In the genomic region with DNA sequence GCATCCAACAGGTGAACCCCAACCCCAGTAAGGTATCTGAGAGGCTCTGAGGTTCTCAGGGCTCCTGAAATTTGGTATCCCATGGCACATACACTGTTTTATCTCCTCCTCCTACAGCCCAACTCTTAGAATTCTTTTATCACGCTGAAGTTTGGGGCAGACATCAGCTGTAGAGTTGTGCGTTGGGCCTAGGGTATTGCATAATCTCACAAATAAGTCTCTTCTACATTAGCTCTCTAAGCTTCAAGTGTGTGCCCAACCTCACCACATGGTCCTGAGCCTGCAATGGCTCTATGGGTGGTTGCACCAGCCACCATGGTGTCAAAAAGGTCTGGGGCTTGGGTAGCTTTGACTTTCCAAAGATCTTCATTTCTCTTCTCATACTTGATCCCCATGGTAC, we compare ENCODE assay signal across 26 cellular contexts.
"Had no signal": no experiment of that assay in that cellular context is flagged by ENCODE, and none has a peak within 500 bp of the region (broad histone marks: within the 10 kb centered on the region; RNA-seq: fewer than 3 reads in every experiment).

No MANE protein-coding gene starts in this region.

- H3K4me1 Mint-ChIP-seq: naive thymus-derived CD8-positive, alpha-beta T cell; stimulated activated naive CD8-positive, alpha-beta T cell treated with anti-CD3 and anti-CD28 coated beads, Interleukin-15, amount 100 ng/mL, for 72 hours had no signal

- H3K36me3 ChIP-seq: esophagus muscularis mucosa, heart right ventricle, lower lobe of right lung, pancreas, thyroid gland had no signal

- H3K9me3 ChIP-seq: esophagus muscularis mucosa, heart right ventricle, lower lobe of right lung, pancreas, thyroid gland had no signal

- H3K4me1 ChIP-seq: esophagus muscularis mucosa, foreskin keratinocyte, heart right ventricle, lower lobe of right lung, pancreas, thyroid gland had no signal

- H3K36me3 Mint-ChIP-seq: naive thymus-derived CD8-positive, alpha-beta T cell had no signal

- DNase-seq: cerebellar nuclear complex; dorsolateral prefrontal cortex; effector CD8-positive, alpha-beta T cell; foreskin keratinocyte; glutamatergic neuron; heart right ventricle; hippocampal formation; kidney glomerular epithelial cell; left ventricle myocardium superior; lower lobe of right lung; naive thymus-derived CD8-positive, alpha-beta T cell; nephron progenitor cell; occipital lobe; pancreas; stimulated activated CD4-positive, alpha-beta T cell treated with anti-CD3 and anti-CD28 coated beads, Interleukin-12 subunit alpha, Interleukin-12 subunit beta, amount 100 ng/mL, for 4 hours; stimulated activated CD4-positive, alpha-beta T cell treated with anti-CD3 and anti-CD28 coated beads, Interleukin-1b, Interleukin-23, amount 100 ng/mL, for 48 hours; stimulated activated CD4-positive, alpha-beta T cell treated with anti-CD3 and anti-CD28 coated beads, Interleukin-4, amount 100 ng/mL, for 1 hour; stimulated activated CD8-positive, alpha-beta memory T cell treated with anti-CD3 and anti-CD28 coated beads, Interleukin-4, amount 100 ng/mL, for 48 hours; stimulated activated naive CD4-positive, alpha-beta T cell; stimulated activated naive CD8-positive, alpha-beta T cell treated with anti-CD3 and anti-CD28 coated beads, Interleukin-15, amount 100 ng/mL, for 72 hours; thyroid gland; trophoblast cell had no signal

- H3K4me3 Mint-ChIP-seq: naive thymus-derived CD8-positive, alpha-beta T cell; nephron progenitor cell; stimulated activated naive CD8-positive, alpha-beta T cell treated with anti-CD3 and anti-CD28 coated beads, Interleukin-15, amount 100 ng/mL, for 72 hours had no signal

- ATAC-seq: foreskin keratinocyte; heart right ventricle; left ventricle myocardium superior; lower lobe of right lung; naive thymus-derived CD8-positive, alpha-beta T cell; pancreas; sciatic nerve; stimulated activated naive CD8-positive, alpha-beta T cell treated with anti-CD3 and anti-CD28 coated beads, Interleukin-15, amount 100 ng/mL, for 72 hours had no signal

- H3K27ac Mint-ChIP-seq: naive thymus-derived CD8-positive, alpha-beta T cell; nephron progenitor cell; progenitor cell of endocrine pancreas had no signal

- H3K27ac ChIP-seq: dorsolateral prefrontal cortex, esophagus muscularis mucosa, foreskin keratinocyte, heart right ventricle, lower lobe of right lung, pancreas, thyroid gland had no signal

- H3K4me3 ChIP-seq: dorsolateral prefrontal cortex, esophagus muscularis mucosa, heart right ventricle, lower lobe of right lung, pancreas, smooth muscle cell, thyroid gland had no signal

- H3K27me3 ChIP-seq: foreskin keratinocyte, pancreas, thyroid gland had no signal

- H3K9me3 Mint-ChIP-seq: nephron progenitor cell had no signal
